Comparison of ENCODE assay signal across 25 cellular contexts in genomic region chr1:52461821-52462220, GRCh38.
"Had no signal": no experiment of that assay in that cellular context is flagged by ENCODE, and none has a peak within 500 bp of the region (broad histone marks: within the 10 kb centered on the region; RNA-seq: fewer than 3 reads in every experiment).

No MANE protein-coding gene starts in this region.

- H2AFZ ChIP-seq: neural progenitor cell, parathyroid adenoma had no signal

- H3K9me3 ChIP-seq: esophagus squamous epithelium, left lung, right lobe of liver, suprapubic skin, transverse colon, upper lobe of right lung, uterus had no signal

- H3K4me1 Mint-ChIP-seq: nephron; neural progenitor cell; stimulated activated naive CD8-positive, alpha-beta T cell treated with anti-CD3 and anti-CD28 coated beads, Interleukin-15, amount 100 ng/mL, for 72 hours had no signal

- H3K27me3 Mint-ChIP-seq: effector memory CD8-positive, alpha-beta T cell; naive thymus-derived CD4-positive, alpha-beta T cell; progenitor cell of endocrine pancreas; stimulated activated naive CD8-positive, alpha-beta T cell treated with anti-CD3 and anti-CD28 coated beads, Interleukin-15, amount 100 ng/mL, for 72 hours had no signal

- H3K4me1 ChIP-seq: esophagus squamous epithelium, left lung, neural progenitor cell, parathyroid adenoma, right lobe of liver, suprapubic skin, transverse colon, upper lobe of right lung, uterus had no signal

- H3K4me3 Mint-ChIP-seq: effector memory CD8-positive, alpha-beta T cell; naive thymus-derived CD4-positive, alpha-beta T cell; nephron; neural progenitor cell; stimulated activated naive CD8-positive, alpha-beta T cell treated with anti-CD3 and anti-CD28 coated beads, Interleukin-15, amount 100 ng/mL, for 72 hours had no signal

- H3K9ac ChIP-seq: neural progenitor cell, parathyroid adenoma had no signal

- H3K9me3 Mint-ChIP-seq: effector memory CD8-positive, alpha-beta T cell; naive thymus-derived CD4-positive, alpha-beta T cell; nephron; neural progenitor cell; stimulated activated naive CD8-positive, alpha-beta T cell treated with anti-CD3 and anti-CD28 coated beads, Interleukin-15, amount 100 ng/mL, for 72 hours had no signal

- DNase-seq: dermis blood vessel endothelial cell; effector memory CD8-positive, alpha-beta T cell; erythroblast; esophagus squamous epithelium; hypothalamus; left cardiac atrium; left lung; mesendoderm; midbrain; naive thymus-derived CD4-positive, alpha-beta T cell; right lobe of liver; small intestine; stimulated activated CD4-positive, alpha-beta T cell treated with anti-CD3 and anti-CD28 coated beads, Interleukin-15, amount 100 ng/mL, for 24 hours; stimulated activated CD4-positive, alpha-beta T cell treated with anti-CD3 and anti-CD28 coated beads, Interleukin-2, amount 100 ng/mL, for 48 hours; stimulated activated naive CD4-positive, alpha-beta T cell; stimulated activated naive CD8-positive, alpha-beta T cell treated with anti-CD3 and anti-CD28 coated beads, Interleukin-15, amount 100 ng/mL, for 72 hours; transverse colon; upper lobe of right lung; uterus had no signal

- H3K4me3 ChIP-seq: coronary artery, esophagus squamous epithelium, left lung, neural progenitor cell, right lobe of liver, suprapubic skin, transverse colon, upper lobe of right lung, uterus had no signal

- H3K27ac ChIP-seq: coronary artery, esophagus squamous epithelium, left lung, neural progenitor cell, parathyroid adenoma, right lobe of liver, suprapubic skin, transverse colon, upper lobe of right lung, uterus had no signal

- ATAC-seq: effector memory CD8-positive, alpha-beta T cell; left cardiac atrium; left lung; naive thymus-derived CD4-positive, alpha-beta T cell; right lobe of liver; stimulated activated naive CD8-positive, alpha-beta T cell treated with anti-CD3 and anti-CD28 coated beads, Interleukin-15, amount 100 ng/mL, for 72 hours; upper lobe of right lung had no signal

- H3K36me3 ChIP-seq: transverse colon, uterus had no signal

- H3K27me3 ChIP-seq: esophagus squamous epithelium, left lung, neural progenitor cell, right lobe of liver, suprapubic skin, transverse colon, upper lobe of right lung, uterus had no signal

- H3K4me2 ChIP-seq: neural progenitor cell had no signal

- H3K79me2 ChIP-seq: parathyroid adenoma had no signal

- H3K27ac Mint-ChIP-seq: effector memory CD8-positive, alpha-beta T cell; nephron; neural progenitor cell; progenitor cell of endocrine pancreas; stimulated activated naive CD8-positive, alpha-beta T cell treated with anti-CD3 and anti-CD28 coated beads, Interleukin-15, amount 100 ng/mL, for 72 hours had no signal
